In the genomic region with DNA sequence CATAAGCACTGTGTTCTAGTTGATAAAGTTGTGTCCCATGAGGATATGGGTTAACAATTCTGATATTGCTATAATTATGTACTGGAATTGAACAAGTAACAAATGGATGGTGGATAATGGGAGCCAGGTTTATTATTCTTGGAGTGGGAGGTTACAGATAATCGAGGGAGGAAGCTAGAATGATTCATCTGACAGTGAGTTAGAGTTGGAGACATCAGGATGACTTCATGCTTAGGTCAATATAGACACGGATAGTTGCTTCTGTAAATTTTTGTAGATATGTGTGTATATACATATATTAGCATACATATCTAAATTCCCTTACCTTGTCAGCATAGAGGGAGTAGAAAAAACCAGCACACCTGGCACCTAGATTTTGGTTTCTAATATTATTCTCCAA, we compare ENCODE assay signal across 36 cellular contexts.
"Had no signal": no experiment of that assay in that cellular context is flagged by ENCODE, and none has a peak within 500 bp of the region (broad histone marks: within the 10 kb centered on the region; RNA-seq: fewer than 3 reads in every experiment).

No MANE protein-coding gene starts in this region.

- H3K36me3 ChIP-seq: breast epithelium, cardiac muscle cell, colonic mucosa, esophagus squamous epithelium, gastrocnemius medialis, heart left ventricle had no signal

- H3K4me1 Mint-ChIP-seq: activated CD4-positive, alpha-beta T cell treated with anti-CD3 and anti-CD28 coated beads for 36 hours; activated CD4-positive, alpha-beta T cell treated with anti-CD3 and anti-CD28 coated beads, Interleukin-2, amount 10 ng/mL, durations not matched to agents 24 days and 14 days; activated CD8-positive, alpha-beta memory T cell treated with anti-CD3 and anti-CD28 coated beads, Interleukin-2, amount 10 ng/mL, durations not matched to agents 7 days and 5 days; T-helper 17 cell had no signal

- H3K27ac Mint-ChIP-seq: activated CD4-positive, alpha-beta memory T cell treated with anti-CD3 and anti-CD28 coated beads for 36 hours; activated CD4-positive, alpha-beta T cell treated with anti-CD3 and anti-CD28 coated beads for 36 hours; activated CD4-positive, alpha-beta T cell treated with anti-CD3 and anti-CD28 coated beads, Interleukin-2, amount 10 ng/mL, durations not matched to agents 24 days and 14 days; activated CD8-positive, alpha-beta memory T cell treated with anti-CD3 and anti-CD28 coated beads, Interleukin-2, amount 10 ng/mL, durations not matched to agents 7 days and 5 days; activated CD8-positive, alpha-beta T cell treated with anti-CD3 and anti-CD28 coated beads, Interleukin-2, amount 10 ng/mL, durations not matched to agents 7 days and 5 days; activated naive CD8-positive, alpha-beta T cell; activated T-helper 1 cell treated with anti-CD3 and anti-CD28 coated beads, Interleukin-12 subunit alpha, Interleukin-12 subunit beta, Interleukin-2, Interleukin-4 antibody, amounts not matched to agents 30 ng/mL and 10 ng/mL and 1 ng/mL, durations not matched to agents 14 hours and 24 hours and 36 hours; activated T-helper 2 cell treated with anti-CD3 and anti-CD28 coated beads, Interferon-gamma antibody, Interleukin-2, Interleukin-4, amounts not matched to agents 10 μg/mL and 5 μg/mL and 100 μg/mL, durations not matched to agents 14 hours and 24 hours and 36 hours; brain; T-helper 17 cell; T-helper 2 cell treated with Interferon-gamma antibody and Interleukin-4, amounts not matched to agents 5 μg/mL and 100 μg/mL, for 36 hours had no signal

- ATAC-seq: activated CD4-positive, alpha-beta T cell treated with anti-CD3 and anti-CD28 coated beads for 36 hours; activated CD8-positive, alpha-beta memory T cell treated with anti-CD3 and anti-CD28 coated beads, Interleukin-2, amount 10 ng/mL, durations not matched to agents 7 days and 5 days; activated CD8-positive, alpha-beta T cell treated with anti-CD3 and anti-CD28 coated beads, Interleukin-2, amount 10 ng/mL, durations not matched to agents 7 days and 5 days; foreskin keratinocyte; gastrocnemius medialis; heart left ventricle; T-helper 17 cell had no signal

- FAIRE-seq: endometrium, endothelial cell of umbilical vein had no signal

- H3K36me3 Mint-ChIP-seq: activated CD4-positive, alpha-beta memory T cell treated with anti-CD3 and anti-CD28 coated beads for 36 hours; activated CD8-positive, alpha-beta memory T cell treated with anti-CD3 and anti-CD28 coated beads, Interleukin-2, amount 10 ng/mL, durations not matched to agents 7 days and 5 days; activated naive CD8-positive, alpha-beta T cell; brain had no signal

- H3K9me3 ChIP-seq: breast epithelium, colonic mucosa, esophagus squamous epithelium, gastrocnemius medialis had no signal

- H3K4me3 ChIP-seq: breast epithelium, cardiac muscle cell, colonic mucosa, esophagus squamous epithelium, gastrocnemius medialis, heart left ventricle had no signal

- H3K27me3 ChIP-seq: breast epithelium, cardiac muscle cell, colonic mucosa, esophagus squamous epithelium, foreskin keratinocyte, gastrocnemius medialis had no signal

- H3K4me3 Mint-ChIP-seq: activated CD4-positive, alpha-beta memory T cell treated with anti-CD3 and anti-CD28 coated beads for 36 hours; activated CD4-positive, alpha-beta T cell treated with anti-CD3 and anti-CD28 coated beads for 36 hours; activated CD4-positive, alpha-beta T cell treated with anti-CD3 and anti-CD28 coated beads, Interleukin-2, amount 10 ng/mL, durations not matched to agents 24 days and 14 days; activated CD8-positive, alpha-beta memory T cell treated with anti-CD3 and anti-CD28 coated beads, Interleukin-2, amount 10 ng/mL, durations not matched to agents 7 days and 5 days; activated CD8-positive, alpha-beta T cell treated with anti-CD3 and anti-CD28 coated beads, Interleukin-2, amount 10 ng/mL, durations not matched to agents 7 days and 5 days; activated naive CD8-positive, alpha-beta T cell; activated T-helper 1 cell treated with anti-CD3 and anti-CD28 coated beads, Interleukin-12 subunit alpha, Interleukin-12 subunit beta, Interleukin-2, Interleukin-4 antibody, amounts not matched to agents 30 ng/mL and 10 ng/mL and 1 ng/mL, durations not matched to agents 14 hours and 24 hours and 36 hours; brain; T-helper 17 cell; T-helper 2 cell treated with Interferon-gamma antibody and Interleukin-4, amounts not matched to agents 5 μg/mL and 100 μg/mL, for 36 hours had no signal

- H3K27ac ChIP-seq: breast epithelium, cardiac muscle cell, colonic mucosa, epithelial cell of prostate, esophagus squamous epithelium, foreskin keratinocyte, gastrocnemius medialis, heart left ventricle had no signal

- H3K4me1 ChIP-seq: breast epithelium, colonic mucosa, esophagus squamous epithelium, foreskin keratinocyte, gastrocnemius medialis, heart left ventricle had no signal

- H3K27me3 Mint-ChIP-seq: activated CD4-positive, alpha-beta memory T cell treated with anti-CD3 and anti-CD28 coated beads for 36 hours; activated CD4-positive, alpha-beta T cell treated with anti-CD3 and anti-CD28 coated beads, Interleukin-2, amount 10 ng/mL, durations not matched to agents 24 days and 14 days; activated CD8-positive, alpha-beta memory T cell treated with anti-CD3 and anti-CD28 coated beads, Interleukin-2, amount 10 ng/mL, durations not matched to agents 7 days and 5 days; activated naive CD8-positive, alpha-beta T cell; T-helper 17 cell had no signal

- DNase-seq: activated CD4-positive, alpha-beta memory T cell treated with anti-CD3 and anti-CD28 coated beads for 36 hours; activated CD4-positive, alpha-beta T cell treated with anti-CD3 and anti-CD28 coated beads for 36 hours; activated CD4-positive, alpha-beta T cell treated with anti-CD3 and anti-CD28 coated beads, Interleukin-2, amount 10 ng/mL, durations not matched to agents 24 days and 14 days; activated CD4-positive, CD25-positive, alpha-beta regulatory T cell; activated CD4-positive, CD25-positive, alpha-beta regulatory T cell treated with anti-CD3 and anti-CD28 coated beads, Interleukin-2, amount 50 U/mL, for 72 hours; activated CD8-positive, alpha-beta memory T cell treated with anti-CD3 and anti-CD28 coated beads, Interleukin-2, amount 10 ng/mL, durations not matched to agents 7 days and 5 days; activated CD8-positive, alpha-beta memory T cell treated with anti-CD3 and anti-CD28 coated beads, Interleukin-2, amount 50 U/mL, for 4 hours; activated CD8-positive, alpha-beta T cell treated with anti-CD3 and anti-CD28 coated beads, Interleukin-2, amount 10 ng/mL, durations not matched to agents 7 days and 5 days; activated gamma-delta T cell; activated naive CD4-positive, alpha-beta T cell treated with anti-CD3 and anti-CD28 coated beads, Interleukin-2, amount 50 U/mL, for 16 hours; activated naive CD4-positive, alpha-beta T cell treated with Interleukin-2 at 50 U/mL for 16 hours; activated T-cell treated with anti-CD3 and anti-CD28 coated beads, Interleukin-2, amount 50 U/mL, for 1 hour; activated T-cell treated with anti-CD3 and anti-CD28 coated beads, Interleukin-2, amount 50 U/mL, for 48 hours; amniotic stem cell; anterior cingulate cortex; central memory CD4-positive, alpha-beta T cell; cerebellar nuclear complex; colonic mucosa; effector CD8-positive, alpha-beta T cell; esophagus squamous epithelium; foreskin keratinocyte; gastrocnemius medialis; glutamatergic neuron; heart left ventricle; T-helper 1 cell; T-helper 17 cell had no signal
